Comparison of ENCODE assay signal across 13 cellular contexts in genomic region chr3:112308151-112308911, GRCh38. TPM values are rescaled to one million over a fixed set of nuclear protein-coding genes. Genes with fewer than 3 reads are reported as not detected.
A peak's percentile ranks its signal among the peaks of the same experiment; 100 is the strongest.
DNase-seq lines count a peak whose midpoint lies in the region; ATAC-seq, FAIRE-seq and TF ChIP-seq lines count a peak whose summit lies in the region.
"Had no signal": no experiment of that assay in that cellular context is flagged by ENCODE, and none has a peak within 500 bp of the region (broad histone marks: within the 10 kb centered on the region; RNA-seq: fewer than 3 reads in every experiment).

No MANE protein-coding gene starts in this region.

- no peaks in the 10 kb centered on the region for H3K27me3 ChIP-seq in keratinocyte (ENCODE audit: control insufficient read depth, extremely low read depth, insufficient read depth, low read length)

- no peaks in the 10 kb centered on the region for H3K9me1 ChIP-seq in keratinocyte (ENCODE audit: control insufficient read depth, extremely low read depth, insufficient read depth, low read length)

- H3K4me3 ChIP-seq in keratinocyte (ENCODE audit: control insufficient read depth in 2 of 3, extremely low read depth in 1 of 3, insufficient read depth in 2 of 3, low read depth in 1 of 3, low read length in 3 of 3), result no peak overlapping the region

- no peak overlapping the region for H3K4me2 ChIP-seq in keratinocyte (ENCODE audit: control insufficient read depth, extremely low read depth, insufficient read depth, low read depth, low read length)

- TF ChIP-seq CTCF in keratinocyte (optimal IDR thresholded peaks at IDR 0.05 in 1 of 3, IDR thresholded peaks at IDR 0.05 in 1 of 3, conservative IDR thresholded peaks at IDR 0.05 in 1 of 3; ENCODE audit: extremely low read depth in 1 of 3, insufficient read depth in 2 of 3, low read length in 3 of 3) (no peak), GM13976 (IDR thresholded peaks at IDR 0.05; ENCODE audit: borderline replicate concordance, control extremely low read depth, extremely low read depth, insufficient read depth, missing control alignments) (no peak)

- FAIRE-seq in keratinocyte (lab: Jason Lieb, UNC), result no peak
- FAIRE-seq: GM18507 had no signal

- H3K9me3 ChIP-seq in keratinocyte (ENCODE audit: control insufficient read depth, low read depth, low read length), result no peaks in the 10 kb centered on the region

- DNase-seq in COLO668 (lab: John Stamatoyannopoulos, UW; ENCODE audit: unreplicated experiment) (peak; percentile 39), NCI-H2107 (lab: John Stamatoyannopoulos, UW) (peak; percentile 50), astrocyte of the hippocampus (ENCODE audit: low read depth, low spot score) (peak; percentile 32), keratinocyte (ENCODE audit: low read depth, low spot score) (no peak), hepatic stellate cell (ENCODE audit: low spot score) (no peak), GM13976 (ENCODE audit: low spot score) (no peak), mucosa of gallbladder (ENCODE audit: low spot score) (no peak)
- DNase-seq: activated CD4-positive, CD25-positive, alpha-beta regulatory T cell; activated naive CD8-positive, alpha-beta T cell treated with anti-CD3 and anti-CD28 coated beads, Interleukin-2, amount 10 ng/mL, durations not matched to agents 7 days and 5 days had no signal

- in situ Hi-C loops in GM13976 (cut with MboI; ENCODE audit: low sequenced_read_pairs, unreplicated experiment), result loop anchor here (25.0 kb wide), 1 partner anchor 679 kb away; the partner anchor contains the start of genes CD200R1 and GTPBP8

- no peaks in the 10 kb centered on the region for H3K79me2 ChIP-seq in keratinocyte (ENCODE audit: control insufficient read depth, insufficient read depth, low read length)

- peak overlapping the region; percentile 10 for H2AFZ ChIP-seq in keratinocyte (ENCODE audit: control insufficient read depth, low read length)

- ATAC-seq in HG03342 (IDR thresholded peaks at IDR 0.05; ENCODE audit: unreplicated experiment), result no peak

- no peaks in the 10 kb centered on the region for H3K36me3 ChIP-seq in keratinocyte (ENCODE audit: control insufficient read depth in 2 of 2, extremely low read depth in 1 of 2, insufficient read depth in 2 of 2, low read length in 2 of 2)

- dilution Hi-C loops in keratinocyte (cut with MboI; ENCODE audit: extremely low pct_ligation_motif_present, low sequenced_read_pairs), result no loop called here

- peaks cover 2% of the 10 kb centered on the region for H3K4me1 ChIP-seq in keratinocyte (ENCODE audit: control insufficient read depth, extremely low read depth, insufficient read depth, low read length)

- H3K9ac ChIP-seq in keratinocyte (ENCODE audit: control insufficient read depth, extremely low read depth, insufficient read depth, low read length), result no peak overlapping the region

- no peak overlapping the region for H3K27ac ChIP-seq in keratinocyte (ENCODE audit: control insufficient read depth, insufficient read depth, low read length)

- H4K20me1 ChIP-seq in keratinocyte (ENCODE audit: control insufficient read depth, extremely low read depth, insufficient read depth, low read length), result no peaks in the 10 kb centered on the region

RNA-seq across cellular contexts. Expression of gene SLC9C1, which starts 14.3 kb away (rescaled TPM):
- not detected in 3 replicates for polyA plus RNA-seq in keratinocyte
- polyA plus RNA-seq in keratinocyte (2011; ENCODE audit: low read depth), result not detected
- polyA plus RNA-seq in keratinocyte (2011; cell fraction: cytosol; rRNA removed), result not detected in 2 replicates
- polyA plus RNA-seq in keratinocyte (2011; cell fraction: nucleus; rRNA removed), result not detected in 2 replicates
- polyA plus RNA-seq in keratinocyte (2012; ENCODE audit: low replicate concordance), result not detected in 2 replicates
- not detected in 3 replicates for polyA minus RNA-seq in keratinocyte
- polyA minus RNA-seq in keratinocyte (2011; cell fraction: cytosol; rRNA and poly(A)+ RNA removed), result not detected
- not detected in 2 replicates for polyA minus RNA-seq in keratinocyte (2011; cell fraction: nucleus; rRNA and poly(A)+ RNA removed)
- total RNA-seq in mucosa of gallbladder, result 0.46 TPM
- total RNA-seq: activated naive CD8-positive, alpha-beta T cell treated with anti-CD3 and anti-CD28 coated beads, Interleukin-2, amount 10 ng/mL, durations not matched to agents 7 days and 5 days; osteoblast had no signal
- polyA plus RNA-seq: BJ had no signal

RNA-seq across cellular contexts. Expression of gene CD200, which starts 24.6 kb away (rescaled TPM):
- 0.05 to 0.14 TPM (median 0.07 TPM) in 3 replicates for polyA plus RNA-seq in keratinocyte
- polyA plus RNA-seq in keratinocyte (2011; ENCODE audit: low read depth), result not detected
- 0.07 TPM in 1 of 2 replicates, not detected in the other for polyA plus RNA-seq in keratinocyte (2011; cell fraction: cytosol; rRNA removed)
- 0.29 and 0.39 TPM in 2 replicates for polyA plus RNA-seq in keratinocyte (2011; cell fraction: nucleus; rRNA removed)
- polyA plus RNA-seq in keratinocyte (2012; ENCODE audit: low replicate concordance), result 0.10 and 0.41 TPM in 2 replicates
- not detected in 3 replicates for polyA minus RNA-seq in keratinocyte
- not detected for polyA minus RNA-seq in keratinocyte (2011; cell fraction: cytosol; rRNA and poly(A)+ RNA removed)
- polyA minus RNA-seq in keratinocyte (2011; cell fraction: nucleus; rRNA and poly(A)+ RNA removed), result not detected in 2 replicates
- total RNA-seq in mucosa of gallbladder, result 10.5 TPM

Comparison
In these comparisons a context has a peak if more than half of its experiments do, and no peak if none do; other contexts are left out.
1. DNase-seq: peak in COLO668 (single experiment), NCI-H2107 (single experiment) and astrocyte of the hippocampus (single experiment); none in keratinocyte (single experiment), hepatic stellate cell (single experiment), GM13976 (single experiment) and mucosa of gallbladder (single experiment).